1 cellular context compared by ENCODE assay signal in the genomic region with DNA sequence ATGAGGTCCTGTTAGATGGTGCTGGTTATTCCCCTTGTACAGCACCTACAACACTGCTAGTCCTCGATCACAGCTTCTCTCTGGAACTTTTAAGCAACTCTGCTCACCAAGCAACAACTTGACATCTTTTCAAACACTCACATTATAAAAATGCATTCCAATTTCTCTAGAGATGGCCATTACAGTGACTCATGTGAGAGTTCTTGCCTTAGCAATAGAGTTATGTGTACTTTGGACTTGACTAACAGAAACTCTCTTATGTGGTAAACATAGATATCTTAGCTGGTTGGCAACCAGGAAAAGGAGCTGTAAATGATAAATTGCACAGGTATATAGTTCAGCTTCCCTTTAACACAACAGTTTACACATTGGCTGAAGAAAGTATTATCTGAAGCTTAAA.
A peak's percentile ranks its signal among the peaks of the same experiment; 100 is the strongest.
TF ChIP-seq lines count a peak whose summit lies in the region.

No MANE protein-coding gene starts in this region.

TF ChIP-seq in IMR-90, 13 proteins besides CTCF, POLR2A, EP300 and RAD21 (continued from another document):
- TF ChIP-seq, protein P1, sequence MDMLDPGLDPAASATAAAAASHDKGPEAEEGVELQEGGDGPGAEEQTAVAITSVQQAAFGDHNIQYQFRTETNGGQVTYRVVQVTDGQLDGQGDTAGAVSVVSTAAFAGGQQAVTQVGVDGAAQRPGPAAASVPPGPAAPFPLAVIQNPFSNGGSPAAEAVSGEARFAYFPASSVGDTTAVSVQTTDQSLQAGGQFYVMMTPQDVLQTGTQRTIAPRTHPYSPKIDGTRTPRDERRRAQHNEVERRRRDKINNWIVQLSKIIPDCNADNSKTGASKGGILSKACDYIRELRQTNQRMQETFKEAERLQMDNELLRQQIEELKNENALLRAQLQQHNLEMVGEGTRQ (IDR thresholded peaks at IDR 0.05; ENCODE audit: low read depth, low read length) = no peak
- TF ChIP-seq CEBPB (IDR thresholded peaks at IDR 0.05; ENCODE audit: low read depth, low read length) = peak; percentile 67
- no peak for TF ChIP-seq SMC3 (IDR thresholded peaks at IDR 0.05; ENCODE audit: low read depth, low read length)
- TF ChIP-seq FOS (IDR thresholded peaks at IDR 0.05; ENCODE audit: low read depth, low read length) = peak; percentile 88
- TF ChIP-seq, protein P2, sequence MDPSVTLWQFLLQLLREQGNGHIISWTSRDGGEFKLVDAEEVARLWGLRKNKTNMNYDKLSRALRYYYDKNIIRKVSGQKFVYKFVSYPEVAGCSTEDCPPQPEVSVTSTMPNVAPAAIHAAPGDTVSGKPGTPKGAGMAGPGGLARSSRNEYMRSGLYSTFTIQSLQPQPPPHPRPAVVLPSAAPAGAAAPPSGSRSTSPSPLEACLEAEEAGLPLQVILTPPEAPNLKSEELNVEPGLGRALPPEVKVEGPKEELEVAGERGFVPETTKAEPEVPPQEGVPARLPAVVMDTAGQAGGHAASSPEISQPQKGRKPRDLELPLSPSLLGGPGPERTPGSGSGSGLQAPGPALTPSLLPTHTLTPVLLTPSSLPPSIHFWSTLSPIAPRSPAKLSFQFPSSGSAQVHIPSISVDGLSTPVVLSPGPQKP (IDR thresholded peaks at IDR 0.05; ENCODE audit: borderline replicate concordance, low read depth, low read length) = no peak
- no peak for TF ChIP-seq RFX5 (IDR thresholded peaks at IDR 0.05; ENCODE audit: low read depth, low read length)
- no peak for TF ChIP-seq RCOR1 (IDR thresholded peaks at IDR 0.05; ENCODE audit: insufficient replicate concordance, low read length)
- no peak for TF ChIP-seq NFE2L2 (IDR thresholded peaks at IDR 0.05; ENCODE audit: low read depth, low read length)
- TF ChIP-seq MAZ (IDR thresholded peaks at IDR 0.05; ENCODE audit: borderline replicate concordance, low read depth, low read length) = no peak
- TF ChIP-seq CHD1 (IDR thresholded peaks at IDR 0.05; ENCODE audit: low read depth, low read length) = no peak
